In the genomic region with DNA sequence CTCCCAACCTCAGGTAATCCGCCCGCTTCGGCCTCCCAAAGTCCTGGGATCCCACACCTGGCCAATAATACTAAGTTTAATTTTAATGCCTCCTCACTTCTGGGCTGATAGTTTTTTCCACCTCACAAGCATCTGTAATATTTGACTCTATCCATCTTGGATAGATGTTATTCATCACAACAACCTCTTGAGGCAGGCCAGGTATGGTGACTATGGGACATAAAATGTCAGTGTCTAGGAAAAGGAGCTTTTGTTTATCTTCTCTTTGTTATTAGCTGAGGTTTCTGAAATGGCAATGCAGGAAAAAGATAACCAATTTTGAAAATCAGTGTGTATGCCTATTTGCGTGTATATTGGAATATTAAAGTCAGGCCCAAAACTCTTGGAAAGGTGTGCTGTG, we compare ENCODE assay signal across 16 cellular contexts. TPM values are rescaled to one million over a fixed set of nuclear protein-coding genes. Genes with fewer than 3 reads are reported as not detected.
DNase-seq lines count a peak whose midpoint lies in the region; ATAC-seq, FAIRE-seq and TF ChIP-seq lines count a peak whose summit lies in the region.
"Had no signal": no experiment of that assay in that cellular context is flagged by ENCODE, and none has a peak within 500 bp of the region (broad histone marks: within the 10 kb centered on the region; RNA-seq: fewer than 3 reads in every experiment).

No MANE protein-coding gene starts in this region.

- H3K9ac ChIP-seq in Loucy (ENCODE audit: low read depth, low read length, poor library complexity, severe bottlenecking): no peak overlapping the region
- no peak overlapping the region for H3K9ac ChIP-seq in astrocyte (ENCODE audit: low read length)
- H3K9ac ChIP-seq in HepG2 (ENCODE audit: insufficient read depth, low read depth, low read length): no peak overlapping the region

- no peak overlapping the region for H3K4me2 ChIP-seq in Loucy (ENCODE audit: low read depth, low read length, poor library complexity, severe bottlenecking)
- no peak overlapping the region for H3K4me2 ChIP-seq in astrocyte (ENCODE audit: low read length)
- H3K4me2 ChIP-seq in HepG2 (ENCODE audit: low read depth, low read length): no peak overlapping the region

- H3K9me3 ChIP-seq in Loucy (ENCODE audit: insufficient read depth, low read depth, low read length): no peaks in the 10 kb centered on the region
- H3K9me3 ChIP-seq in astrocyte (ENCODE audit: insufficient read depth, low read depth, low read length): no peaks in the 10 kb centered on the region
- no peaks in the 10 kb centered on the region for H3K9me3 ChIP-seq in HepG2 (ENCODE audit: low read length)
- H3K9me3 ChIP-seq: uterus had no signal

- ATAC-seq in HG02938 (IDR thresholded peaks at IDR 0.05; ENCODE audit: unreplicated experiment): no peak
- no peak for ATAC-seq in HepG2
- ATAC-seq: left lobe of liver, sciatic nerve had no signal

- FAIRE-seq in astrocyte (lab: Jason Lieb, UNC): no peak
- FAIRE-seq in RCC 7860 (lab: Jason Lieb, UNC): no peak
- FAIRE-seq in HepG2 (lab: Jason Lieb, UNC): no peak
- FAIRE-seq: A204.1 had no signal

- H4K20me1 ChIP-seq in Loucy (ENCODE audit: insufficient read depth, low read length, poor library complexity, severe bottlenecking): peaks cover 10% of the 10 kb centered on the region
- no peaks in the 10 kb centered on the region for H4K20me1 ChIP-seq in astrocyte (ENCODE audit: insufficient read depth, low read length)
- no peaks in the 10 kb centered on the region for H4K20me1 ChIP-seq in HepG2 (ENCODE audit: insufficient read depth, low read length)

- TF ChIP-seq POLR2A in HepG2 (IDR thresholded peaks at IDR 0.05; ENCODE audit: insufficient read depth in 1 of 2, low read depth in 2 of 2, low read length in 2 of 2): no peak

- H3F3A ChIP-seq in Loucy (ENCODE audit: low read depth): no peaks in the 10 kb centered on the region

- DNase-seq in activated CD4-positive, alpha-beta T cell treated with anti-CD3 and anti-CD28 coated beads, Interleukin-2, amount 10 ng/mL, durations not matched to agents 24 days and 14 days: no peak
- no peak for DNase-seq in activated CD4-positive, alpha-beta T cell treated with anti-CD3 and anti-CD28 coated beads for 4 hours
- DNase-seq in astrocyte (ENCODE audit: low read depth) (no peak), posterior vena cava (ENCODE audit: low spot score) (peak; percentile 30), RCC 7860 (ENCODE audit: low spot score) (no peak), HepG2 (ENCODE audit: low spot score) (no peak)
- DNase-seq: aorta; dermis blood vessel endothelial cell; stimulated activated CD4-positive, alpha-beta T cell treated with anti-CD3 and anti-CD28 coated beads, Interleukin-4, amount 100 ng/mL, for 4 hours; uterus had no signal

- CTCF ChIA-PET in HepG2 (lab: Yijun Ruan, JAX; ENCODE audit: low intra/inter-chr PET ratio, low total read pairs): no interaction called here

- 0 out of 2 replicates have a peak, but pooled peaks have one; percentile 22 for TF ChIP-seq CTCF in Loucy (conservative IDR thresholded peaks at IDR 0.05; ENCODE audit: low read length)
- TF ChIP-seq CTCF in astrocyte (IDR thresholded peaks at IDR 0.05; ENCODE audit: insufficient read depth, low read depth, low read length): no peak
- no peak for TF ChIP-seq CTCF in HepG2 (CRISPR knock-in tag; IDR thresholded peaks at IDR 0.05)

- H3K27me3 ChIP-seq in Loucy (ENCODE audit: insufficient read depth, low read length, poor library complexity, severe bottlenecking) (no peaks in the 10 kb centered on the region), astrocyte (ENCODE audit: insufficient read depth, low read length) (peaks cover 5% of the 10 kb centered on the region), HepG2 (ENCODE audit: control insufficient read depth in 1 of 2, insufficient read depth in 2 of 2, low read length in 2 of 2) (peaks cover 0 to under 1% of the 10 kb centered on the region in 2 experiments; a peak in 2 of 5 replicates)
- H3K27me3 ChIP-seq: uterus had no signal

- BruUV-seq in HepG2 (replicated peaks; lab: Mats Ljungman, UMichigan): no TSS peak

- no peak overlapping the region for H2AFZ ChIP-seq in Loucy (ENCODE audit: low read length)
- no peak overlapping the region for H2AFZ ChIP-seq in astrocyte (ENCODE audit: low read depth, low read length)
- no peak overlapping the region for H2AFZ ChIP-seq in HepG2 (ENCODE audit: low read length)

- peaks cover 13% of the 10 kb centered on the region for H3K36me3 Mint-ChIP-seq in activated CD4-positive, alpha-beta T cell treated with anti-CD3 and anti-CD28 coated beads, Interleukin-2, amount 10 ng/mL, durations not matched to agents 24 days and 14 days (ENCODE audit: low read depth)
- no peaks in the 10 kb centered on the region for H3K36me3 Mint-ChIP-seq in astrocyte (ENCODE audit: low read depth, unreplicated experiment)

- no peaks in the 10 kb centered on the region for H3K9me2 ChIP-seq in Loucy (replicated peaks; ENCODE audit: low read depth, low read length)

- H3K79me2 ChIP-seq in Loucy (ENCODE audit: insufficient read depth, low read length) (peaks cover 43% of the 10 kb centered on the region), astrocyte (ENCODE audit: insufficient read depth, low read length) (no peaks in the 10 kb centered on the region), HepG2 (ENCODE audit: insufficient read depth, low read length) (no peaks in the 10 kb centered on the region)

- peaks cover 39% of the 10 kb centered on the region for H3K4me1 Mint-ChIP-seq in activated CD4-positive, alpha-beta T cell treated with anti-CD3 and anti-CD28 coated beads, Interleukin-2, amount 10 ng/mL, durations not matched to agents 24 days and 14 days
- H3K4me1 Mint-ChIP-seq in astrocyte (ENCODE audit: low read depth, unreplicated experiment): peaks cover 2% of the 10 kb centered on the region

- TF ChIP-seq EP300 in HepG2 (IDR thresholded peaks at IDR 0.05; ENCODE audit: low read depth in 2 of 2, low read length in 2 of 2) (no peak), HepG2 (CRISPR knock-in tag; IDR thresholded peaks at IDR 0.05; ENCODE audit: borderline replicate concordance) (no peak)

- H3K9me3 Mint-ChIP-seq in activated CD4-positive, alpha-beta T cell treated with anti-CD3 and anti-CD28 coated beads, Interleukin-2, amount 10 ng/mL, durations not matched to agents 24 days and 14 days: no peaks in the 10 kb centered on the region
- H3K9me3 Mint-ChIP-seq in astrocyte (ENCODE audit: unreplicated experiment): no peaks in the 10 kb centered on the region

- intact Hi-C loops in activated CD4-positive, alpha-beta T cell treated with anti-CD3 and anti-CD28 coated beads, Interleukin-2, amount 10 ng/mL, durations not matched to agents 24 days and 14 days (cut with micrococcal nuclease): loop anchor here (2.0 kb wide), 1 partner anchor 14 kb away; no protein-coding TSS in a partner anchor
- intact Hi-C loops in posterior vena cava (cut with DNase I) (loop anchor here in 1 of 2 donors (10.0 kb wide), 1 partner anchor 50 kb away; no protein-coding TSS in a partner anchor), HepG2 (cut with micrococcal nuclease; ENCODE audit: unreplicated experiment) (loop anchor here (10.0 kb wide), 1 partner anchor 220 kb away; no protein-coding TSS in a partner anchor)

- peak overlapping the region; percentile 21 for H3K4me3 Mint-ChIP-seq in activated CD4-positive, alpha-beta T cell treated with anti-CD3 and anti-CD28 coated beads, Interleukin-2, amount 10 ng/mL, durations not matched to agents 24 days and 14 days
- peak overlapping the region; percentile 11 for H3K4me3 Mint-ChIP-seq in astrocyte (ENCODE audit: unreplicated experiment)

- no peak for TF ChIP-seq RAD21 in HepG2 (CRISPR knock-in tag; IDR thresholded peaks at IDR 0.05)

- in situ Hi-C loops in HepG2 (cut with HindIII; ENCODE audit: extremely low pct_ligation_motif_present, low pct_unique_long_range_greater_than_20kb): no loop called here

- 93% methylated on average over 4 of the region's 4 CpGs for WGBS in HepG2 (ENCODE audit: low lambda C conversion rate)

- H3K27ac ChIP-seq in astrocyte (ENCODE audit: low read depth, low read length) (no peak overlapping the region), HepG2 (ENCODE audit: extremely low read length, insufficient read depth, low read length) (no peak overlapping the region)

- H3K4me3 ChIP-seq in Loucy (ENCODE audit: low read length, poor library complexity, severe bottlenecking): no peak overlapping the region
- H3K4me3 ChIP-seq in astrocyte (ENCODE audit: insufficient read depth, low read depth, low read length): no peak overlapping the region
- no peak overlapping the region for H3K4me3 ChIP-seq in HepG2 (replicated peaks in 1 of 3; ENCODE audit: insufficient read depth in 1 of 3, low read depth in 2 of 3, low read length in 3 of 3)
- H3K4me3 ChIP-seq: uterus had no signal

- POLR2A ChIA-PET in HepG2 (lab: Yijun Ruan, JAX): interaction anchor here (0.7 kb wide), 1 partner anchor 9 kb away, joined by 3 read pairs; no protein-coding TSS in a partner anchor

- H3K4me1 ChIP-seq in Loucy (ENCODE audit: insufficient read depth, low read length, poor library complexity, severe bottlenecking): peaks cover 38% of the 10 kb centered on the region
- H3K4me1 ChIP-seq in astrocyte (ENCODE audit: insufficient read depth, low read length): no peaks in the 10 kb centered on the region
- H3K4me1 ChIP-seq in HepG2 (ENCODE audit: insufficient read depth, low read length): peaks cover 29% of the 10 kb centered on the region
- H3K4me1 ChIP-seq: uterus had no signal

- H3K36me3 ChIP-seq in Loucy (ENCODE audit: insufficient read depth, low read length): no peaks in the 10 kb centered on the region; the same call in 1 of the 2 replicates
- no peaks in the 10 kb centered on the region for H3K36me3 ChIP-seq in astrocyte (ENCODE audit: insufficient read depth, low read length)
- no peaks in the 10 kb centered on the region for H3K36me3 ChIP-seq in HepG2 (replicated peaks in 1 of 2; ENCODE audit: control insufficient read depth in 1 of 2, insufficient read depth in 2 of 2, low read length in 2 of 2)
- H3K36me3 ChIP-seq: uterus had no signal

- no peaks in the 10 kb centered on the region for H3K27me3 Mint-ChIP-seq in activated CD4-positive, alpha-beta T cell treated with anti-CD3 and anti-CD28 coated beads, Interleukin-2, amount 10 ng/mL, durations not matched to agents 24 days and 14 days
- H3K27me3 Mint-ChIP-seq in astrocyte (ENCODE audit: low read depth, unreplicated experiment): peaks cover 20% of the 10 kb centered on the region

- no peak overlapping the region for H3K27ac Mint-ChIP-seq in activated CD4-positive, alpha-beta T cell treated with anti-CD3 and anti-CD28 coated beads, Interleukin-2, amount 10 ng/mL, durations not matched to agents 24 days and 14 days
- H3K27ac Mint-ChIP-seq in astrocyte (ENCODE audit: unreplicated experiment): no peak overlapping the region

RNA-seq across cellular contexts. Expression of gene CCDC69, which starts 1.2 kb away (rescaled TPM):
- total RNA-seq in activated CD4-positive, alpha-beta T cell treated with anti-CD3 and anti-CD28 coated beads, Interleukin-2, amount 10 ng/mL, durations not matched to agents 24 days and 14 days: 22.7 and 23.2 TPM in 2 replicates
- total RNA-seq in astrocyte (2.0 and 4.1 TPM in 2 replicates), posterior vena cava (10 to 100 TPM; 70.6 to 72.4 TPM), HepG2 (2016; rRNA removed; fragmentation: Illumina TruSeq; extraction: Trizol) (45.2 and 46.3 TPM in 2 replicates)
- 55.5 and 59.1 TPM in 2 replicates for total RNA-seq in HepG2 (2016; cell fraction: cytosol; rRNA removed; fragmentation: Illumina TruSeq; extraction: Trizol; ENCODE audit: low read depth)
- 40.1 and 44.9 TPM in 2 replicates for total RNA-seq in HepG2 (2016; cell fraction: insoluble cytoplasmic fraction; rRNA removed; fragmentation: Illumina TruSeq; extraction: Trizol)
- total RNA-seq in HepG2 (2016; cell fraction: membrane; rRNA removed; fragmentation: Illumina TruSeq; extraction: Trizol): 122 and 135 TPM in 2 replicates
- total RNA-seq in HepG2 (2016; cell fraction: nucleus; rRNA removed; fragmentation: Illumina TruSeq; extraction: Trizol): 20.8 and 25.7 TPM in 2 replicates
- polyA plus RNA-seq in HepG2 (2011; rRNA removed): 12.2 and 14.4 TPM in 2 replicates
- polyA plus RNA-seq in HepG2 (2011; cell fraction: cytosol; rRNA removed): 10.9 and 17.9 TPM in 2 replicates
- 5.2 and 8.5 TPM in 2 replicates for polyA plus RNA-seq in HepG2 (2011; cell fraction: nucleus; rRNA removed)
- polyA plus RNA-seq in HepG2 (2012): 11.3 and 12.9 TPM in 2 replicates
- 76.9 and 83.3 TPM in 2 replicates for polyA plus RNA-seq in HepG2 (2016; cell fraction: cytosol; fragmentation: Illumina TruSeq; extraction: Trizol; ENCODE audit: low read depth)
- polyA plus RNA-seq in HepG2 (2016; cell fraction: insoluble cytoplasmic fraction; fragmentation: Illumina TruSeq; extraction: Trizol; ENCODE audit: low read depth): 49.2 and 57.5 TPM in 2 replicates
- polyA plus RNA-seq in HepG2 (2016; cell fraction: membrane; fragmentation: Illumina TruSeq; extraction: Trizol; ENCODE audit: low read depth): 129 and 152 TPM in 2 replicates
- polyA plus RNA-seq in HepG2 (2016; cell fraction: nucleus; fragmentation: Illumina TruSeq; extraction: Trizol; ENCODE audit: insufficient read depth, low read depth): 30.6 and 33.2 TPM in 2 replicates
- polyA minus RNA-seq in HepG2 (2011; rRNA and poly(A)+ RNA removed; ENCODE audit: low replicate concordance): 0.35 and 14.2 TPM in 2 replicates
- polyA minus RNA-seq in HepG2 (2011; cell fraction: cytosol; rRNA and poly(A)+ RNA removed): 5.0 and 5.8 TPM in 2 replicates
- 6.7 and 12.7 TPM in 2 replicates for polyA minus RNA-seq in HepG2 (2011; cell fraction: nucleus; rRNA and poly(A)+ RNA removed)
- polyA plus RNA-seq: neural cell had no signal

RNA-seq across cellular contexts. Expression of gene GM2A, which starts 27.9 kb away (rescaled TPM):
- 15.4 and 16.0 TPM in 2 replicates for total RNA-seq in activated CD4-positive, alpha-beta T cell treated with anti-CD3 and anti-CD28 coated beads, Interleukin-2, amount 10 ng/mL, durations not matched to agents 24 days and 14 days
- total RNA-seq in astrocyte (19.5 and 23.4 TPM in 2 replicates), posterior vena cava (10 to 100 TPM; 23.4 to 41.6 TPM), HepG2 (2016; rRNA removed; fragmentation: Illumina TruSeq; extraction: Trizol) (16.6 and 29.6 TPM in 2 replicates)
- total RNA-seq in HepG2 (2016; cell fraction: cytosol; rRNA removed; fragmentation: Illumina TruSeq; extraction: Trizol; ENCODE audit: low read depth): 4.1 and 4.6 TPM in 2 replicates
- 17.1 and 30.7 TPM in 2 replicates for total RNA-seq in HepG2 (2016; cell fraction: insoluble cytoplasmic fraction; rRNA removed; fragmentation: Illumina TruSeq; extraction: Trizol)
- total RNA-seq in HepG2 (2016; cell fraction: membrane; rRNA removed; fragmentation: Illumina TruSeq; extraction: Trizol): 11.9 and 12.6 TPM in 2 replicates
- 27.5 and 33.6 TPM in 2 replicates for total RNA-seq in HepG2 (2016; cell fraction: nucleus; rRNA removed; fragmentation: Illumina TruSeq; extraction: Trizol)
- polyA plus RNA-seq in HepG2 (2011; rRNA removed): 12.9 and 14.6 TPM in 2 replicates
- 11.3 TPM in 2 replicates for polyA plus RNA-seq in HepG2 (2011; cell fraction: cytosol; rRNA removed)
- 3.9 and 5.2 TPM in 2 replicates for polyA plus RNA-seq in HepG2 (2011; cell fraction: nucleus; rRNA removed)
- 8.5 and 11.0 TPM in 2 replicates for polyA plus RNA-seq in HepG2 (2012)
- 3.8 TPM in 2 replicates for polyA plus RNA-seq in HepG2 (2016; cell fraction: cytosol; fragmentation: Illumina TruSeq; extraction: Trizol; ENCODE audit: low read depth)
- polyA plus RNA-seq in HepG2 (2016; cell fraction: insoluble cytoplasmic fraction; fragmentation: Illumina TruSeq; extraction: Trizol; ENCODE audit: low read depth): 21.4 and 21.7 TPM in 2 replicates
- polyA plus RNA-seq in HepG2 (2016; cell fraction: membrane; fragmentation: Illumina TruSeq; extraction: Trizol; ENCODE audit: low read depth): 9.6 and 10.8 TPM in 2 replicates
- 42.8 and 48.3 TPM in 2 replicates for polyA plus RNA-seq in HepG2 (2016; cell fraction: nucleus; fragmentation: Illumina TruSeq; extraction: Trizol; ENCODE audit: insufficient read depth, low read depth)
- 9.2 and 31.1 TPM in 2 replicates for polyA minus RNA-seq in HepG2 (2011; rRNA and poly(A)+ RNA removed; ENCODE audit: low replicate concordance)
- polyA minus RNA-seq in HepG2 (2011; cell fraction: cytosol; rRNA and poly(A)+ RNA removed): 12.1 and 12.7 TPM in 2 replicates
- polyA minus RNA-seq in HepG2 (2011; cell fraction: nucleus; rRNA and poly(A)+ RNA removed): 6.6 and 10.6 TPM in 2 replicates
